Comparison of ENCODE assay signal across 18 cellular contexts in genomic region chr9:93035821-93036351, GRCh38. TPM values are rescaled to one million over a fixed set of nuclear protein-coding genes. Genes with fewer than 3 reads are reported as not detected.
DNase-seq lines count a peak whose midpoint lies in the region; ATAC-seq and TF ChIP-seq lines count a peak whose summit lies in the region.
"Had no signal": no experiment of that assay in that cellular context is flagged by ENCODE, and none has a peak within 500 bp of the region (broad histone marks: within the 10 kb centered on the region; RNA-seq: fewer than 3 reads in every experiment).

No MANE protein-coding gene starts in this region.

- H3K36me3 ChIP-seq in H7 (replicated peaks; ENCODE audit: control insufficient read depth, insufficient read depth, low read length): no peaks in the 10 kb centered on the region
- H3K36me3 ChIP-seq in neutrophil: peaks cover 72% of the 10 kb centered on the region
- H3K36me3 ChIP-seq: Peyer's patch, uterus, WERI-Rb-1 had no signal

- no peak for ATAC-seq in activated T-helper 17 cell treated with anti-CD3 and anti-CD28 coated beads, Interleukin-2, amount 50 U/mL, for 72 hours (replicated peaks)
- ATAC-seq in HG03442 (IDR thresholded peaks at IDR 0.05; ENCODE audit: unreplicated experiment): no peak
- ATAC-seq: activated CD8-positive, alpha-beta T cell treated with anti-CD3 and anti-CD28 coated beads, Interleukin-2, amount 10 ng/mL, durations not matched to agents 7 days and 5 days; GM12878 had no signal

- no peak for DNase-seq in activated naive CD4-positive, alpha-beta T cell treated with anti-CD3 and anti-CD28 coated beads for 36 hours
- DNase-seq in activated naive CD4-positive, alpha-beta T cell treated with anti-CD3 and anti-CD28 coated beads, Interleukin-2, amount 50 U/mL, for 16 hours: no peak
- DNase-seq in H7 (peak; percentile 71), osteocyte (ENCODE audit: extremely low spot score, unreplicated experiment) (no peak), SHP77 treated with DMSO at 0.1 percent for 48 hours (lab: John Stamatoyannopoulos, UW) (no peak)
- DNase-seq: activated CD8-positive, alpha-beta T cell treated with anti-CD3 and anti-CD28 coated beads, Interleukin-2, amount 10 ng/mL, durations not matched to agents 7 days and 5 days; activated T-cell treated with anti-CD3 and anti-CD28 coated beads, Interleukin-2, amount 50 U/mL, for 48 hours; amniotic stem cell; NCI-H1417 treated with DMSO at 0.1 percent for 48 hours; NCI-H2171 treated with DMSO at 0.1 percent for 48 hours; Peyer's patch; uterus; WERI-Rb-1 had no signal

- no peaks in the 10 kb centered on the region for H3K27me3 Mint-ChIP-seq in activated naive CD4-positive, alpha-beta T cell treated with anti-CD3 and anti-CD28 coated beads for 36 hours (ENCODE audit: low read depth)
- no peaks in the 10 kb centered on the region for H3K27me3 Mint-ChIP-seq in activated T-helper 17 cell treated with anti-CD3 and anti-CD28 coated beads, Interleukin-2, amount 50 U/mL, for 72 hours
- peaks cover 9% of the 10 kb centered on the region for H3K27me3 Mint-ChIP-seq in osteocyte (ENCODE audit: unreplicated experiment)

- H3K27ac ChIP-seq in neutrophil: peak overlapping the region; percentile 95
- H3K27ac ChIP-seq: Peyer's patch, uterus, WERI-Rb-1 had no signal

- no peak overlapping the region for H3K4me3 Mint-ChIP-seq in activated naive CD4-positive, alpha-beta T cell treated with anti-CD3 and anti-CD28 coated beads for 36 hours
- no peak overlapping the region for H3K4me3 Mint-ChIP-seq in activated T-helper 17 cell treated with anti-CD3 and anti-CD28 coated beads, Interleukin-2, amount 50 U/mL, for 72 hours
- no peak overlapping the region for H3K4me3 Mint-ChIP-seq in osteocyte (ENCODE audit: unreplicated experiment)
- H3K4me3 Mint-ChIP-seq: activated CD8-positive, alpha-beta T cell treated with anti-CD3 and anti-CD28 coated beads, Interleukin-2, amount 10 ng/mL, durations not matched to agents 7 days and 5 days had no signal

- intact Hi-C loops in activated naive CD4-positive, alpha-beta T cell treated with anti-CD3 and anti-CD28 coated beads for 36 hours (cut with micrococcal nuclease): no loop called here

- peaks cover 16% of the 10 kb centered on the region for H3K36me3 Mint-ChIP-seq in activated naive CD4-positive, alpha-beta T cell treated with anti-CD3 and anti-CD28 coated beads for 36 hours (ENCODE audit: low read depth)
- H3K36me3 Mint-ChIP-seq in activated T-helper 17 cell treated with anti-CD3 and anti-CD28 coated beads, Interleukin-2, amount 50 U/mL, for 72 hours (ENCODE audit: low read depth): peaks cover 61% of the 10 kb centered on the region
- H3K36me3 Mint-ChIP-seq in osteocyte (ENCODE audit: unreplicated experiment): no peaks in the 10 kb centered on the region

- peak overlapping the region; percentile 71 for H3K27ac Mint-ChIP-seq in activated naive CD4-positive, alpha-beta T cell treated with anti-CD3 and anti-CD28 coated beads for 36 hours
- peak overlapping the region; percentile 89 for H3K27ac Mint-ChIP-seq in activated T-helper 17 cell treated with anti-CD3 and anti-CD28 coated beads, Interleukin-2, amount 50 U/mL, for 72 hours
- no peak overlapping the region for H3K27ac Mint-ChIP-seq in osteocyte (ENCODE audit: unreplicated experiment)
- H3K27ac Mint-ChIP-seq: activated CD8-positive, alpha-beta T cell treated with anti-CD3 and anti-CD28 coated beads, Interleukin-2, amount 10 ng/mL, durations not matched to agents 7 days and 5 days had no signal

- CTCF ChIA-PET in activated naive CD4-positive, alpha-beta T cell treated with anti-CD3 and anti-CD28 coated beads for 36 hours (lab: Charles Lee): interaction anchor here (0.8 to 1.5 kb wide), 3 partner anchors 10 to 65 kb away, joined by 3 to 6 read pairs (median 4); no protein-coding TSS in a partner anchor

- H3K9me3 ChIP-seq in neutrophil: no peaks in the 10 kb centered on the region
- H3K9me3 ChIP-seq: Peyer's patch, uterus had no signal

- H3K4me3 ChIP-seq in H7 (ENCODE audit: insufficient read depth, low read depth, low read length): no peak overlapping the region
- peak overlapping the region in 1 of 2 experiments; percentile 9 for H3K4me3 ChIP-seq in neutrophil (ENCODE audit: low read depth in 1 of 2, low read length in 1 of 2)
- H3K4me3 ChIP-seq: GM12878, Peyer's patch, uterus had no signal

- H3K4me1 ChIP-seq in neutrophil (ENCODE audit: control insufficient read depth in 1 of 2, insufficient read depth in 1 of 2, low read depth in 1 of 2, low read length in 1 of 2): peaks cover 100% of the 10 kb centered on the region in 2 experiments
- H3K4me1 ChIP-seq: uterus had no signal

- peaks cover 58% of the 10 kb centered on the region for H3K4me1 Mint-ChIP-seq in activated naive CD4-positive, alpha-beta T cell treated with anti-CD3 and anti-CD28 coated beads for 36 hours (ENCODE audit: low read depth)
- peaks cover 17% of the 10 kb centered on the region for H3K4me1 Mint-ChIP-seq in activated T-helper 17 cell treated with anti-CD3 and anti-CD28 coated beads, Interleukin-2, amount 50 U/mL, for 72 hours
- H3K4me1 Mint-ChIP-seq in osteocyte (ENCODE audit: unreplicated experiment): no peaks in the 10 kb centered on the region

- no peaks in the 10 kb centered on the region for H3K9me3 Mint-ChIP-seq in activated naive CD4-positive, alpha-beta T cell treated with anti-CD3 and anti-CD28 coated beads for 36 hours
- H3K9me3 Mint-ChIP-seq in activated T-helper 17 cell treated with anti-CD3 and anti-CD28 coated beads, Interleukin-2, amount 50 U/mL, for 72 hours: no peaks in the 10 kb centered on the region
- no peaks in the 10 kb centered on the region for H3K9me3 Mint-ChIP-seq in osteocyte (ENCODE audit: unreplicated experiment)

- no peak for TF ChIP-seq CTCF in neutrophil (IDR thresholded peaks at IDR 0.05)
- TF ChIP-seq CTCF in osteocyte (IDR thresholded peaks at IDR 0.05): no peak

- no peaks in the 10 kb centered on the region for H3K27me3 ChIP-seq in H7 (ENCODE audit: control insufficient read depth, insufficient read depth, low read length)
- H3K27me3 ChIP-seq in neutrophil: no peaks in the 10 kb centered on the region
- H3K27me3 ChIP-seq: Peyer's patch, uterus had no signal

RNA-seq across cellular contexts. Expression of gene SUSD3, which starts 22.6 kb away (rescaled TPM):
- 10 to 100 TPM; 62.7 to 68.3 TPM for total RNA-seq in activated naive CD4-positive, alpha-beta T cell treated with anti-CD3 and anti-CD28 coated beads for 36 hours
- total RNA-seq in H7 (2014; rRNA removed; shearing (Covaris generic)): 20.3 and 25.1 TPM in 2 replicates
- 10 to 100 TPM; 45.4 to 68.4 TPM for total RNA-seq in activated T-helper 17 cell treated with anti-CD3 and anti-CD28 coated beads, Interleukin-2, amount 50 U/mL, for 72 hours
- total RNA-seq in osteocyte: not detected in 2 replicates
- total RNA-seq: LHCN-M2 had no signal

Comparison
In these comparisons a context has a peak if more than half of its experiments do, and no peak if none do; other contexts are left out.
1. RNA of gene SUSD3, which starts 22.6 kb away (total RNA-seq): 45.4 to 68.4 TPM in activated T-helper 17 cell treated with anti-CD3 and anti-CD28 coated beads, Interleukin-2, amount 50 U/mL, for 72 hours, 62.7 to 68.3 TPM in activated naive CD4-positive, alpha-beta T cell treated with anti-CD3 and anti-CD28 coated beads for 36 hours and 20.3 to 25.1 TPM in H7; not detected in osteocyte; every median in the first group is over 10 times any median in the second.